Comparison of ENCODE assay signal across 8 cellular contexts in the genomic region with DNA sequence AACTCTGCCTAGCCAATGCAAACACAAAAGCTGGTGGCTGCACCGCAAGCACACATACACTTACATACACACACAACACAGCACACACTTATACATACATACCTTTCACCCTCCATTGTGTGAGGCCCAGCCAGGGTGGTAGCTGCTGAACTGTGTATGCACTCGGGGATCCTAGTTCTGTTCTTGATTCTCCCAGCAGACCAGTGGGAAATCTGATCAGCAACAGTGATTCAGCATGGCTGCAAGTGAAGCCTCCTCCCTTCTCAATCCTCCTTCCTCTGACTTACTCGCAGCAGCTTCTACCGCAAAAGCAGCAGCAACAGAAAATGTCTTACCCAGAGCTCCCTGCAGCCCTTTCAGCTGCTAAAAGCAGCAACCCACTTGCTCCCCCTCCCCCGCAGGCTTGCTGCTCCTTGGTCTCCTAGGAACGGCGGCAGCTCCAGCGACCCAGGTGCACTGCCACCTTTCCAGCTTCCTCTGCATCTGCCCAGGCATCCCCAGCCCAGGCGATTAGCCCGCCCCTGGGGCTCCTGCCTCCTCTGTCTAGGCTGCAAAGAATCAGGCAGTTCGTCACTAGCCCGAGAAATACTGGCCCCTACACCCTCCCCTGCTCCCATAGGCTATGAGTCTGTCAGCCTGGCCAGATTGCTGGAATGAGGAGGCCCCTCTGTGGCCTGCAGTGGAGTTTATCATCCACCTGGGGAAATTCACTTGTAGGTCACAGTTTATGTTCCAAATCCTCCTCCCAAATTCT. TPM values are rescaled to one million over a fixed set of nuclear protein-coding genes. Genes with fewer than 3 reads are reported as not detected.
DNase-seq lines count a peak whose midpoint lies in the region; ATAC-seq and TF ChIP-seq lines count a peak whose summit lies in the region.

A gene with protein sequence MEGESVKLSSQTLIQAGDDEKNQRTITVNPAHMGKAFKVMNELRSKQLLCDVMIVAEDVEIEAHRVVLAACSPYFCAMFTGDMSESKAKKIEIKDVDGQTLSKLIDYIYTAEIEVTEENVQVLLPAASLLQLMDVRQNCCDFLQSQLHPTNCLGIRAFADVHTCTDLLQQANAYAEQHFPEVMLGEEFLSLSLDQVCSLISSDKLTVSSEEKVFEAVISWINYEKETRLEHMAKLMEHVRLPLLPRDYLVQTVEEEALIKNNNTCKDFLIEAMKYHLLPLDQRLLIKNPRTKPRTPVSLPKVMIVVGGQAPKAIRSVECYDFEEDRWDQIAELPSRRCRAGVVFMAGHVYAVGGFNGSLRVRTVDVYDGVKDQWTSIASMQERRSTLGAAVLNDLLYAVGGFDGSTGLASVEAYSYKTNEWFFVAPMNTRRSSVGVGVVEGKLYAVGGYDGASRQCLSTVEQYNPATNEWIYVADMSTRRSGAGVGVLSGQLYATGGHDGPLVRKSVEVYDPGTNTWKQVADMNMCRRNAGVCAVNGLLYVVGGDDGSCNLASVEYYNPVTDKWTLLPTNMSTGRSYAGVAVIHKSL (minus strand): TSS at position 559 of the 754 bp plus-strand sequence. CDS start 443 bp downstream, at position 116.

- H3K4me1 ChIP-seq in Loucy (ENCODE audit: insufficient read depth, low read length, poor library complexity, severe bottlenecking) (peaks cover 60% of the 10 kb centered on the region), liver (ENCODE audit: control insufficient read depth in 4 of 4, insufficient read depth in 4 of 4, low read length in 3 of 4) (peaks cover 0 to 46% (median 39%) of the 10 kb centered on the region in 4 donors)

- H3K36me3 ChIP-seq in Loucy (ENCODE audit: insufficient read depth, low read length) (no peaks in the 10 kb centered on the region), liver (ENCODE audit: control insufficient read depth in 4 of 4, insufficient read depth in 3 of 4, low read depth in 1 of 4, low read length in 3 of 4) (no peaks in the 10 kb centered on the region)

- peak; percentile 82 to 88 for TF ChIP-seq RAD21 in liver (IDR thresholded peaks at IDR 0.05)

- TF ChIP-seq CTCF in Loucy (conservative IDR thresholded peaks at IDR 0.05; ENCODE audit: low read length) (peak; percentile 45), liver (IDR thresholded peaks at IDR 0.05; ENCODE audit: low read depth, low read length, missing input control) (peak; percentile 35)

- WGBS in liver = 13% methylated on average over 12 of the region's 12 CpGs

- no peaks in the 10 kb centered on the region for H3K9me2 ChIP-seq in Loucy (replicated peaks; ENCODE audit: low read depth, low read length)

- no peaks in the 10 kb centered on the region for H4K20me1 ChIP-seq in Loucy (ENCODE audit: insufficient read depth, low read length, poor library complexity, severe bottlenecking)

- H3K79me2 ChIP-seq in Loucy (ENCODE audit: insufficient read depth, low read length) = peaks cover 34% of the 10 kb centered on the region

- peak; percentile 86 for DNase-seq in DMS53 (lab: John Stamatoyannopoulos, UW)
- peak; percentile 36 for DNase-seq in activated CD4-positive, CD25-positive, alpha-beta regulatory T cell treated with anti-CD3 and anti-CD28 coated beads, Interleukin-2, amount 50 U/mL, for 72 hours
- DNase-seq in effector CD8-positive, alpha-beta T cell (lab: John Stamatoyannopoulos, UW) = peak; percentile 5
- DNase-seq in stimulated activated CD8-positive, alpha-beta memory T cell treated with anti-CD3 and anti-CD28 coated beads, Interleukin-4, amount 100 ng/mL, for 48 hours = peak; percentile 55

- H3K4me2 ChIP-seq in Loucy (ENCODE audit: low read depth, low read length, poor library complexity, severe bottlenecking) = peak within 1 kb of the TSS; percentile 86

- ATAC-seq in GM21381 (IDR thresholded peaks at IDR 0.05; ENCODE audit: unreplicated experiment) (peak; percentile 57), HG03025 (IDR thresholded peaks at IDR 0.05; ENCODE audit: low FRiP score, unreplicated experiment) (no peak)

- peak within 1 kb of the TSS; percentile 66 for H3K9ac ChIP-seq in Loucy (ENCODE audit: low read depth, low read length, poor library complexity, severe bottlenecking)
- H3K9ac ChIP-seq in liver (ENCODE audit: low read depth in 1 of 2, low read length in 2 of 2) = peak within 1 kb of the TSS; percentile 8 to 58

- H3K27me3 ChIP-seq in Loucy (ENCODE audit: insufficient read depth, low read length, poor library complexity, severe bottlenecking) (no peaks in the 10 kb centered on the region), liver (ENCODE audit: control insufficient read depth in 4 of 4, insufficient read depth in 4 of 4, low read length in 3 of 4) (no peaks in the 10 kb centered on the region)

- peak within 1 kb of the TSS; percentile 84 for H2AFZ ChIP-seq in Loucy (ENCODE audit: low read length)

- H3K4me3 ChIP-seq in Loucy (ENCODE audit: low read length, poor library complexity, severe bottlenecking) (peak within 1 kb of the TSS; percentile 87), liver (ENCODE audit: low read depth in 1 of 3, low read length in 3 of 3) (peak within 1 kb of the TSS; percentile 29 to 56 (median 44))

- peak within 1 kb of the TSS; percentile 37 to 70 for H3K27ac ChIP-seq in liver (ENCODE audit: low read depth in 1 of 2, low read length in 2 of 2)

- no peaks in the 10 kb centered on the region for H3K9me3 ChIP-seq in Loucy (ENCODE audit: insufficient read depth, low read depth, low read length)
- no peaks in the 10 kb centered on the region for H3K9me3 ChIP-seq in liver (ENCODE audit: control insufficient read depth in 4 of 4, low read length in 3 of 4)

- H3F3A ChIP-seq in Loucy (ENCODE audit: low read depth) = 0 out of 2 replicates have a peak, but pooled peaks cover 3% of the 10 kb centered on the region

TF ChIP-seq in liver, 16 proteins besides CTCF, POLR2A, EP300 and RAD21:
- TF ChIP-seq SP1 (IDR thresholded peaks at IDR 0.05) = peak; percentile 27
- TF ChIP-seq HNF4A (conservative IDR thresholded peaks at IDR 0.05) = peak in 1 of 2 donors; percentile 34
- TF ChIP-seq TAF1 (conservative IDR thresholded peaks at IDR 0.05) = peak; percentile 39
- peak in 1 of 2 donors; percentile 42 for TF ChIP-seq RXRA (IDR thresholded peaks at IDR 0.05)
- no peak for TF ChIP-seq EGR1 (IDR thresholded peaks at IDR 0.05; ENCODE audit: low read depth in 2 of 2)
- TF ChIP-seq, protein P1, sequence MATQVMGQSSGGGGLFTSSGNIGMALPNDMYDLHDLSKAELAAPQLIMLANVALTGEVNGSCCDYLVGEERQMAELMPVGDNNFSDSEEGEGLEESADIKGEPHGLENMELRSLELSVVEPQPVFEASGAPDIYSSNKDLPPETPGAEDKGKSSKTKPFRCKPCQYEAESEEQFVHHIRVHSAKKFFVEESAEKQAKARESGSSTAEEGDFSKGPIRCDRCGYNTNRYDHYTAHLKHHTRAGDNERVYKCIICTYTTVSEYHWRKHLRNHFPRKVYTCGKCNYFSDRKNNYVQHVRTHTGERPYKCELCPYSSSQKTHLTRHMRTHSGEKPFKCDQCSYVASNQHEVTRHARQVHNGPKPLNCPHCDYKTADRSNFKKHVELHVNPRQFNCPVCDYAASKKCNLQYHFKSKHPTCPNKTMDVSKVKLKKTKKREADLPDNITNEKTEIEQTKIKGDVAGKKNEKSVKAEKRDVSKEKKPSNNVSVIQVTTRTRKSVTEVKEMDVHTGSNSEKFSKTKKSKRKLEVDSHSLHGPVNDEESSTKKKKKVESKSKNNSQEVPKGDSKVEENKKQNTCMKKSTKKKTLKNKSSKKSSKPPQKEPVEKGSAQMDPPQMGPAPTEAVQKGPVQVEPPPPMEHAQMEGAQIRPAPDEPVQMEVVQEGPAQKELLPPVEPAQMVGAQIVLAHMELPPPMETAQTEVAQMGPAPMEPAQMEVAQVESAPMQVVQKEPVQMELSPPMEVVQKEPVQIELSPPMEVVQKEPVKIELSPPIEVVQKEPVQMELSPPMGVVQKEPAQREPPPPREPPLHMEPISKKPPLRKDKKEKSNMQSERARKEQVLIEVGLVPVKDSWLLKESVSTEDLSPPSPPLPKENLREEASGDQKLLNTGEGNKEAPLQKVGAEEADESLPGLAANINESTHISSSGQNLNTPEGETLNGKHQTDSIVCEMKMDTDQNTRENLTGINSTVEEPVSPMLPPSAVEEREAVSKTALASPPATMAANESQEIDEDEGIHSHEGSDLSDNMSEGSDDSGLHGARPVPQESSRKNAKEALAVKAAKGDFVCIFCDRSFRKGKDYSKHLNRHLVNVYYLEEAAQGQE (IDR thresholded peaks at IDR 0.05) = no peak

RNA-seq across cellular contexts. Expression of the gene that starts here (rescaled TPM):
- total RNA-seq in liver = 1 to 10 TPM; 5.0 to 8.8 TPM
- 1 to 10 TPM in 1 of 2 donors, under 1 TPM in 1; 0.91 to 2.3 TPM for polyA plus RNA-seq in liver

Comparison
In these comparisons a context has a peak if more than half of its experiments do, and no peak if none do; other contexts are left out.
1. DNase-seq: peak in every context shown above with its lines; median percentile 86 in DMS53; 55 in stimulated activated CD8-positive, alpha-beta memory T cell treated with anti-CD3 and anti-CD28 coated beads, Interleukin-4, amount 100 ng/mL, for 48 hours; 36 in activated CD4-positive, CD25-positive, alpha-beta regulatory T cell treated with anti-CD3 and anti-CD28 coated beads, Interleukin-2, amount 50 U/mL, for 72 hours; 5 in effector CD8-positive, alpha-beta T cell.